Comparison of ENCODE assay signal across 18 cellular contexts in the genomic region with DNA sequence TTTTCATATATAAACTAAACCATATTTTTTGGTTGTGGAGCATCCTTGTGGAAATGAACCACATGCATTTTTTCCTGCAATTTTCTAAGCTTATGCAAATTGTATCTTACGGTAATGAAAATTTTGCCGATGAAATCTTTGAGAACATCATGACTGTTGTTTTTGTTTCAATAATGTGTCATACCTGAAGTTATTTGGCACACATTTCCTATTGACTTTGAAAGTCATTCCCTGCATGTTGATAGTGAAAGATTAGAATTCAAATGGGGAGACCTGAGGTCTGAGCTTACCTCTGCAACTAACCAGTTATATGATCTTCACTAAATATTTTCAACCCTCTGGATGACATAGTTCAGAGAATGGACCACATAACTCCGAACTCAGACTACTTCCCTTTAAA.
DNase-seq lines count a peak whose midpoint lies in the region; TF ChIP-seq lines count a peak whose summit lies in the region.
"Had no signal": no experiment of that assay in that cellular context is flagged by ENCODE, and none has a peak within 500 bp of the region (broad histone marks: within the 10 kb centered on the region; RNA-seq: fewer than 3 reads in every experiment).

No MANE protein-coding gene starts in this region.

- WGBS in GM23248 (ENCODE audit: low coverage in 1 of 2, low lambda C conversion rate in 2 of 2, missing lambda C conversion rate in 2 of 2), 2 experiments, result 88 to 95% methylated on average over 3 of the region's 3 CpGs
- 63% methylated on average over 3 of the region's 3 CpGs for WGBS in mammary epithelial cell (ENCODE audit: low coverage, missing lambda C conversion rate)
- WGBS in SK-N-SH (ENCODE audit: low lambda C conversion rate), result 92% methylated on average over 3 of the region's 3 CpGs

- no peak overlapping the region for H2AFZ ChIP-seq in GM23248
- H2AFZ ChIP-seq in mammary epithelial cell (ENCODE audit: low read depth, low read length), result no peak overlapping the region
- no peak overlapping the region for H2AFZ ChIP-seq in SK-N-SH (ENCODE audit: low read depth)

- H3K27me3 ChIP-seq in GM23248 (replicated peaks; ENCODE audit: insufficient read depth) (no peaks in the 10 kb centered on the region), mammary epithelial cell (ENCODE audit: insufficient read depth, low read length) (no peaks in the 10 kb centered on the region), skeletal muscle satellite cell (ENCODE audit: control insufficient read depth, insufficient read depth, low read length) (no peaks in the 10 kb centered on the region), SK-N-SH (ENCODE audit: insufficient read depth) (no peaks in the 10 kb centered on the region)
- H3K27me3 ChIP-seq: MG63, SJCRH30 had no signal

- H3K9ac ChIP-seq in GM23248, result no peak overlapping the region
- H3K9ac ChIP-seq in mammary epithelial cell (ENCODE audit: insufficient read depth, low read length), result no peak overlapping the region
- H3K9ac ChIP-seq in skeletal muscle satellite cell (ENCODE audit: low read depth, low read length), result no peak overlapping the region
- no peak overlapping the region for H3K9ac ChIP-seq in SK-N-SH

- no peaks in the 10 kb centered on the region for H3K9me2 ChIP-seq in GM23248 (ENCODE audit: insufficient read depth)
- H3K9me2 ChIP-seq in SK-N-SH, result no peaks in the 10 kb centered on the region

- H3K4me3 ChIP-seq in GM23248, result no peak overlapping the region
- no peak overlapping the region for H3K4me3 ChIP-seq in mammary epithelial cell (replicated peaks in 1 of 3; ENCODE audit: insufficient read depth in 1 of 3, low read depth in 2 of 3, low read length in 3 of 3)
- no peak overlapping the region for H3K4me3 ChIP-seq in skeletal muscle satellite cell (ENCODE audit: low read length)
- H3K4me3 ChIP-seq in SK-N-SH (ENCODE audit: low read depth in 2 of 2, low read length in 1 of 2), result no peak overlapping the region
- H3K4me3 ChIP-seq: MG63, SJCRH30 had no signal

- in situ Hi-C loops in GM23248 (cut with MboI) (no loop called here), mammary epithelial cell (cut with MboI; ENCODE audit: low sequenced_read_pairs in 2 of 2) (no loop called here)

- intact Hi-C loops in mammary epithelial cell (cut with micrococcal nuclease), result no loop called here
- intact Hi-C loops in posterior vena cava (cut with DNase I), result no loop called here

- TF ChIP-seq RAD21 in SK-N-SH (IDR thresholded peaks at IDR 0.05; ENCODE audit: low read length), result no peak

- dilution Hi-C loops in mammary epithelial cell (cut with HindIII; ENCODE audit: low sequenced_read_pairs), result no loop called here

- H3K27ac ChIP-seq in GM23248, result no peak overlapping the region
- H3K27ac ChIP-seq in mammary epithelial cell (ENCODE audit: insufficient read depth, low read depth, low read length), result no peak overlapping the region
- peak overlapping the region in 1 of 2 experiments; percentile 13; a peak in 1 of 4 replicates for H3K27ac ChIP-seq in SK-N-SH (ENCODE audit: low read depth in 2 of 2, low read length in 1 of 2)
- H3K27ac ChIP-seq: SJCRH30 had no signal

- no TSS peak for BruUV-seq in mammary epithelial cell (replicated peaks; lab: Mats Ljungman, UMichigan)

- H3K4me1 ChIP-seq in GM23248 (ENCODE audit: insufficient read depth), result peaks cover 45% of the 10 kb centered on the region
- H3K4me1 ChIP-seq in mammary epithelial cell (ENCODE audit: insufficient read depth, low read length), result no peaks in the 10 kb centered on the region
- peaks cover 56% of the 10 kb centered on the region for H3K4me1 ChIP-seq in skeletal muscle satellite cell (ENCODE audit: control insufficient read depth, insufficient read depth, low read length)
- H3K4me1 ChIP-seq in SK-N-SH (ENCODE audit: control insufficient read depth in 1 of 2, insufficient read depth in 2 of 2, low read depth in 1 of 2, low read length in 1 of 2), result peaks cover 0 to 6% of the 10 kb centered on the region in 2 experiments; a peak in 1 of 4 replicates
- H3K4me1 ChIP-seq: SJCRH30 had no signal

- CTCF ChIA-PET in mammary epithelial cell (lab: Charles Lee; ENCODE audit: low non-redundant PET), result no interaction called here
- CTCF ChIA-PET in SK-N-SH (lab: Yijun Ruan, JAX), result no interaction called here

- peak; percentile 28 for DNase-seq in GM23248
- DNase-seq in NCI-H1048 (lab: John Stamatoyannopoulos, UW), result peak; percentile 84
- peak; percentile 2 for DNase-seq in mammary epithelial cell
- no peak for DNase-seq in NK-92 (lab: John Stamatoyannopoulos, UW; ENCODE audit: unreplicated experiment)
- no peak for DNase-seq in SK-N-SH
- no peak for DNase-seq in posterior vena cava (ENCODE audit: low spot score)
- DNase-seq: C1 segment of cervical spinal cord; CD8-positive, alpha-beta memory T cell; DMS79; KG1; MG63; NCI-H1092 treated with DMSO at 0.1 percent for 48 hours; NCI-H2081; NCI-H446 treated with DMSO at 0.1 percent for 48 hours; NCI-H748 treated with DMSO at 0.1 percent for 48 hours; OCI-M1; SJCRH30 had no signal

- H4K20me1 ChIP-seq in GM23248 (ENCODE audit: insufficient read depth) (no peaks in the 10 kb centered on the region), mammary epithelial cell (ENCODE audit: insufficient read depth, low read length) (no peaks in the 10 kb centered on the region), SK-N-SH (ENCODE audit: insufficient read depth) (no peaks in the 10 kb centered on the region)

- peak overlapping the region; percentile 34 for H3K4me2 ChIP-seq in GM23248 (ENCODE audit: unreplicated experiment)
- H3K4me2 ChIP-seq in mammary epithelial cell (ENCODE audit: insufficient read depth, low read depth, low read length), result no peak overlapping the region
- H3K4me2 ChIP-seq in skeletal muscle satellite cell (ENCODE audit: low read length), result peak overlapping the region; percentile 50
- H3K4me2 ChIP-seq in SK-N-SH, result no peak overlapping the region

- no peak for TF ChIP-seq CTCF in mammary epithelial cell (conservative IDR thresholded peaks at IDR 0.05 in 1 of 2, IDR thresholded peaks at IDR 0.05 in 1 of 2; ENCODE audit: extremely low read depth in 1 of 2, insufficient read depth in 1 of 2, low read depth in 1 of 2, low read length in 2 of 2)
- TF ChIP-seq CTCF in SK-N-SH (IDR thresholded peaks at IDR 0.05), result no peak

- POLR2A ChIA-PET in SK-N-SH (lab: Yijun Ruan, JAX), result no interaction called here

- H3K9me3 ChIP-seq in GM23248 (ENCODE audit: low read depth), result no peaks in the 10 kb centered on the region
- no peaks in the 10 kb centered on the region for H3K9me3 ChIP-seq in mammary epithelial cell (replicated peaks; ENCODE audit: insufficient read depth, low read length)
- H3K9me3 ChIP-seq in skeletal muscle satellite cell (replicated peaks; ENCODE audit: low read length), result no peaks in the 10 kb centered on the region
- H3K9me3 ChIP-seq in SK-N-SH, result no peaks in the 10 kb centered on the region
- H3K9me3 ChIP-seq: MG63, SJCRH30 had no signal

- H3K36me3 ChIP-seq in GM23248 (ENCODE audit: low read depth) (0 out of 2 replicates have a peak, but pooled peaks cover 4% of the 10 kb centered on the region), mammary epithelial cell (ENCODE audit: insufficient read depth, low read length) (no peaks in the 10 kb centered on the region), skeletal muscle satellite cell (ENCODE audit: insufficient read depth, low read length) (peaks cover 6% of the 10 kb centered on the region), SK-N-SH (replicated peaks in 1 of 2; ENCODE audit: control insufficient read depth in 1 of 2, insufficient read depth in 2 of 2, low read length in 1 of 2) (peaks cover 0 to 6% of the 10 kb centered on the region in 2 experiments)
- H3K36me3 ChIP-seq: MG63, SJCRH30 had no signal

- peaks cover 100% of the 10 kb centered on the region for H3K79me2 ChIP-seq in GM23248 (ENCODE audit: insufficient read depth)
- no peaks in the 10 kb centered on the region for H3K79me2 ChIP-seq in mammary epithelial cell (ENCODE audit: insufficient read depth, low read length)
- peaks cover 54% of the 10 kb centered on the region for H3K79me2 ChIP-seq in SK-N-SH (ENCODE audit: insufficient read depth)

- H3F3A ChIP-seq in GM23248 (ENCODE audit: insufficient read depth) (peaks cover 24% of the 10 kb centered on the region), SK-N-SH (replicated peaks; ENCODE audit: insufficient read depth) (peaks cover 4% of the 10 kb centered on the region)

- TF ChIP-seq EP300 in SK-N-SH (IDR thresholded peaks at IDR 0.05; ENCODE audit: borderline replicate concordance in 1 of 2, low read depth in 1 of 2, low read length in 1 of 2), result no peak

TF ChIP-seq in SK-N-SH, 30 proteins besides CTCF, POLR2A, EP300 and RAD21 (continues in another document):
- TF ChIP-seq GABPA (IDR thresholded peaks at IDR 0.05; ENCODE audit: low read depth) (no peak), SMC3 (IDR thresholded peaks at IDR 0.05; ENCODE audit: low read depth, low read length) (no peak), FOXJ3 (CRISPR knock-in tag; IDR thresholded peaks at IDR 0.05) (no peak), MXI1 (IDR thresholded peaks at IDR 0.05; ENCODE audit: low read depth, low read length) (no peak), USF2 (IDR thresholded peaks at IDR 0.05; ENCODE audit: borderline replicate concordance, low read depth, low read length) (no peak)

Comparison
In these comparisons a context has a peak if more than half of its experiments do, and no peak if none do; other contexts are left out.
1. DNase-seq: peak in GM23248 (single experiment), NCI-H1048 (single experiment) and mammary epithelial cell (single experiment); none in NK-92 (single experiment), SK-N-SH (single experiment) and posterior vena cava (single experiment).
2. H3K4me2 ChIP-seq: peak in GM23248 (single experiment) and skeletal muscle satellite cell (single experiment); none in mammary epithelial cell (single experiment) and SK-N-SH (single experiment).